ENCODE assay signal across 8 cellular contexts in genomic region chr14:72893636-72894322, GRCh38. TPM values are rescaled to one million over a fixed set of nuclear protein-coding genes. Genes with fewer than 3 reads are reported as not detected.
DNase-seq lines count a peak whose midpoint lies in the region; ATAC-seq and TF ChIP-seq lines count a peak whose summit lies in the region.

DPF3 (minus strand) TSS chr14:72894101; CDS start chr14:72894088, 13 bp downstream.

- H3K4me1 ChIP-seq in adipocyte (ENCODE audit: control insufficient read depth, insufficient read depth, low read length) (peaks cover 19% of the 10 kb centered on the region), heart left ventricle (peaks cover 0 to 39% (median 19%) of the 10 kb centered on the region in 12 donors), trophoblast cell (ENCODE audit: control insufficient read depth in 1 of 2, insufficient read depth in 2 of 2, low read length in 2 of 2) (peaks cover 14 to 19% of the 10 kb centered on the region in 2 experiments), transverse colon (peaks cover 10 to 29% (median 22%) of the 10 kb centered on the region in 4 donors)

- TF ChIP-seq EP300 in transverse colon (IDR thresholded peaks at IDR 0.05; ENCODE audit: low read depth): no peak

- peak within 1 kb of the TSS; percentile 98 for H3K4me2 ChIP-seq in trophoblast cell (ENCODE audit: low read length)

- H3K27ac ChIP-seq in heart left ventricle (peak within 1 kb of the TSS; percentile 72 to 93 (median 84)), trophoblast cell (ENCODE audit: low read depth, low read length) (no peak within 1 kb of the TSS), transverse colon (peak within 1 kb of the TSS; percentile 62 to 82 (median 79))

- no peak within 1 kb of the TSS for H3K23ac ChIP-seq in trophoblast cell (ENCODE audit: low read length)

- H4K12ac ChIP-seq in trophoblast cell (ENCODE audit: low read depth, low read length): no peak within 1 kb of the TSS

- in situ Hi-C loops in transverse colon (cut with MboI; ENCODE audit: low pct_ligation_motif_present in 1 of 4, low pct_unique_long_range_greater_than_20kb in 1 of 4, low sequenced_read_pairs in 3 of 4): loop anchor here in 1 of 4 donors (10.0 kb wide), 1 partner anchor 379 kb away; no protein-coding TSS in a partner anchor

- peak within 1 kb of the TSS; percentile 30 for H2AFZ ChIP-seq in trophoblast cell (ENCODE audit: insufficient read depth, low read length, poor library complexity)

- ATAC-seq in HG02840 (IDR thresholded peaks at IDR 0.05; ENCODE audit: low FRiP score, unreplicated experiment): peak; percentile 99
- peak; percentile 94 to 97 (median 96) for ATAC-seq in heart left ventricle

- H2BK5ac ChIP-seq in trophoblast cell (ENCODE audit: low read depth, low read length, poor library complexity): no peak within 1 kb of the TSS

- H3K4me3 ChIP-seq in GM12864 (ENCODE audit: low read depth, low read length) (peak within 1 kb of the TSS; percentile 85), adipocyte (ENCODE audit: low read length) (peak within 1 kb of the TSS; percentile 98), heart left ventricle (peak within 1 kb of the TSS; percentile 56 to 98 (median 84)), trophoblast cell (ENCODE audit: low read depth, low read length) (peak within 1 kb of the TSS; percentile 81), transverse colon (peak within 1 kb of the TSS; percentile 64 to 94 (median 76))

- no peaks in the 10 kb centered on the region for H3K79me2 ChIP-seq in trophoblast cell (ENCODE audit: control insufficient read depth, insufficient read depth, low read length, poor library complexity)

- H3K9ac ChIP-seq in adipocyte (ENCODE audit: low read length): peak within 1 kb of the TSS; percentile 79
- H3K9ac ChIP-seq in trophoblast cell (ENCODE audit: low read length): peak within 1 kb of the TSS; percentile 21

- no peaks in the 10 kb centered on the region for H3K36me3 ChIP-seq in adipocyte (ENCODE audit: control insufficient read depth, insufficient read depth, low read length, severe bottlenecking)
- H3K36me3 ChIP-seq in heart left ventricle: no peaks in the 10 kb centered on the region
- no peaks in the 10 kb centered on the region for H3K36me3 ChIP-seq in trophoblast cell (ENCODE audit: control insufficient read depth in 1 of 2, insufficient read depth in 2 of 2, low read length in 2 of 2)
- no peaks in the 10 kb centered on the region for H3K36me3 ChIP-seq in transverse colon

- H4K8ac ChIP-seq in trophoblast cell (ENCODE audit: low read depth, low read length): no peak within 1 kb of the TSS

- no peak within 1 kb of the TSS for H3K18ac ChIP-seq in trophoblast cell (ENCODE audit: low read length)

- no peak within 1 kb of the TSS for H2BK12ac ChIP-seq in trophoblast cell (ENCODE audit: low read length)

- 0 to 1% (median 1%) methylated on average over 36 to 54 of the region's 54 CpGs for WGBS in heart left ventricle, 4 donors
- no CpG with 5 or more reads among the region's 54 CpGs for WGBS in trophoblast cell (ENCODE audit: extremely low coverage, insufficient coverage, insufficient read length)
- 0 to 1% methylated on average over 8 to 45 of the region's 54 CpGs for WGBS in transverse colon (ENCODE audit: low coverage in 1 of 2), 2 donors

- TF ChIP-seq POLR2A in heart left ventricle (IDR thresholded peaks at IDR 0.05) (peak in 1 of 2 donors; percentile 92), transverse colon (IDR thresholded peaks at IDR 0.05) (no peak)

- H3K4ac ChIP-seq in trophoblast cell (ENCODE audit: low read depth, low read length): no peak within 1 kb of the TSS

- H3K9me3 ChIP-seq in adipocyte (ENCODE audit: control insufficient read depth, low read length): no peaks in the 10 kb centered on the region
- no peaks in the 10 kb centered on the region for H3K9me3 ChIP-seq in heart left ventricle
- H3K9me3 ChIP-seq in trophoblast cell (ENCODE audit: insufficient read depth, low read depth, low read length): peaks cover 2% of the 10 kb centered on the region
- H3K9me3 ChIP-seq in transverse colon: no peaks in the 10 kb centered on the region

- intact Hi-C loops in heart left ventricle (cut with DNase I) (loop anchor here in 8 of 10 donors (1.0 to 10.0 kb wide), 10 partner anchors 62 to 279 kb away; no protein-coding TSS in a partner anchor), transverse colon (cut with DNase I; ENCODE audit: low total_unique reads) (loop anchor here (5.0 kb wide), 1 partner anchor 81 kb away; no protein-coding TSS in a partner anchor)

- DNase-seq in GM12864 (ENCODE audit: low read depth) (peak; percentile 85), NCI-H1417 treated with DMSO at 0.1 percent for 48 hours (lab: John Stamatoyannopoulos, UW) (peak; percentile 92), SW480 (ENCODE audit: low spot score) (peak; percentile 99), adipocyte (ENCODE audit: low read depth) (peak; percentile 99), heart left ventricle (peak; percentile 96 to 98 (median 97)), trophoblast cell (peak; percentile 96 to 97), transverse colon (peak; percentile 98)

- H3K14ac ChIP-seq in trophoblast cell (ENCODE audit: low read length): no peak within 1 kb of the TSS

- no peak within 1 kb of the TSS for H2AK5ac ChIP-seq in trophoblast cell (ENCODE audit: low read length)

- no peak within 1 kb of the TSS for H2BK120ac ChIP-seq in trophoblast cell (ENCODE audit: insufficient read depth, low read length, poor library complexity)

- H3K27me3 ChIP-seq in adipocyte (replicated peaks; ENCODE audit: control insufficient read depth, insufficient read depth, low read length) (no peaks in the 10 kb centered on the region), heart left ventricle (peaks cover 0 to 47% (median 4%) of the 10 kb centered on the region in 9 donors), trophoblast cell (ENCODE audit: insufficient read depth, low read length) (peaks cover 26% of the 10 kb centered on the region), transverse colon (peaks cover 42% of the 10 kb centered on the region)

- no peaks in the 10 kb centered on the region for H3K79me1 ChIP-seq in trophoblast cell (ENCODE audit: low read length)

- no peak within 1 kb of the TSS for H4K91ac ChIP-seq in trophoblast cell (ENCODE audit: low read depth, low read length)

- TF ChIP-seq CTCF in GM12864 (IDR thresholded peaks at IDR 0.05; ENCODE audit: low read depth, low read length, missing control alignments): no peak
- TF ChIP-seq CTCF in heart left ventricle (IDR thresholded peaks at IDR 0.05): no peak
- no peak for TF ChIP-seq CTCF in transverse colon (IDR thresholded peaks at IDR 0.05)

RNA-seq across cellular contexts. Expression of gene DPF3, which starts in this region (rescaled TPM):
- 10 to 100 TPM; 20.5 to 53.8 (median 40.4) TPM for total RNA-seq in heart left ventricle
- polyA plus RNA-seq in heart left ventricle: 10 to 100 TPM; 13.5 to 21.2 TPM
- 4.3 and 4.7 TPM in 2 replicates for polyA plus RNA-seq in trophoblast cell (2013)
- 10 to 100 TPM in 2 of 4 donors, 1 to 10 TPM in 2; 7.1 to 23.5 (median 10.9) TPM for total RNA-seq in transverse colon
